18 cellular contexts compared by ENCODE assay signal in the genomic region with DNA sequence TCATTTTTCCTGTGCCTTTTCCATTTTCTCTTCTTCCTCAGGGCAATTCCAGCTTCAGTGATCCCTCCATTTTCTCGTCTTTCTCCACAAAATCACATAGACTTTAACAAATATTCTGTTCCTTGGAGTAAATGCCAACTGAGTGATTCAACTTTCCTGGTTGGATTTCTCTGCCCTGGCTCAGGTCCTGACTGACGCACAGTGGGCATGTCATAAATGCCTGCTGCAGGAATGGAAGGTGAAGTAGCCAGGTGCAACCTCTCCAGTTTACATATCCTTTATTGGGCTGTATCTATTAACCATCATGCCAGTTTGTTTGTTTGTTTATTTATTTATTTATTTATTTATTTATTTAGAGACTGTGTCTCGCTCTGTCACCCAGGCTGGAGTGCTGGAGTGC.
DNase-seq lines count a peak whose midpoint lies in the region; ATAC-seq and TF ChIP-seq lines count a peak whose summit lies in the region.
"Had no signal": no experiment of that assay in that cellular context is flagged by ENCODE, and none has a peak within 500 bp of the region (broad histone marks: within the 10 kb centered on the region; RNA-seq: fewer than 3 reads in every experiment).

No MANE protein-coding gene starts in this region.

- TF ChIP-seq CTCF in PC-3 (conservative IDR thresholded peaks at IDR 0.05; ENCODE audit: low read depth, low read length) (no peak), epithelial cell of esophagus (IDR thresholded peaks at IDR 0.05; ENCODE audit: insufficient read depth, low read depth, low read length, missing control alignments) (no peak), retinal pigment epithelial cell (conservative IDR thresholded peaks at IDR 0.05; ENCODE audit: low read depth, low read length) (no peak), right lobe of liver (IDR thresholded peaks at IDR 0.05) (no peak)

- TF ChIP-seq POLR2A in right lobe of liver (IDR thresholded peaks at IDR 0.05): no peak

- H3F3A ChIP-seq in PC-3 (ENCODE audit: low read length, unreplicated experiment): no peaks in the 10 kb centered on the region

- H3K4me2 ChIP-seq in PC-3 (ENCODE audit: low read length): peak overlapping the region; percentile 52

- no peaks in the 10 kb centered on the region for H4K20me1 ChIP-seq in PC-3 (ENCODE audit: low read length)

- WGBS in right lobe of liver (ENCODE audit: insufficient coverage, low coverage, low lambda C conversion rate, missing lambda C conversion rate): 69% methylated on average over 3 of the region's 3 CpGs

- POLR2A ChIA-PET in PC-3 (lab: Charles Lee; ENCODE audit: unreplicated experiment): no interaction called here

- H3K79me2 ChIP-seq in PC-3 (ENCODE audit: low read length): no peaks in the 10 kb centered on the region

- H3K4me1 ChIP-seq in PC-3 (ENCODE audit: insufficient read depth, low read length) (peaks cover 40% of the 10 kb centered on the region), right lobe of liver (no peaks in the 10 kb centered on the region)
- H3K4me1 ChIP-seq in effector memory CD4-positive, alpha-beta T cell (ENCODE audit: control insufficient read depth, insufficient read depth, low read length, poor library complexity, severe bottlenecking): no peaks in the 10 kb centered on the region

- H3K27me3 ChIP-seq in PC-3 (ENCODE audit: low read length) (no peaks in the 10 kb centered on the region), right lobe of liver (no peaks in the 10 kb centered on the region)
- H3K27me3 ChIP-seq in effector memory CD4-positive, alpha-beta T cell (replicated peaks; ENCODE audit: control insufficient read depth, insufficient read depth, low read length, poor library complexity, severe bottlenecking): no peaks in the 10 kb centered on the region
- H3K27me3 ChIP-seq: gastroesophageal sphincter had no signal

- H3K9ac ChIP-seq in PC-3 (ENCODE audit: low read length): peak overlapping the region; percentile 60; the same call in 1 of the 2 replicates

- peak overlapping the region; percentile 82 for H3K27ac ChIP-seq in PC-3 (ENCODE audit: low read length)
- H3K27ac ChIP-seq in effector memory CD4-positive, alpha-beta T cell (ENCODE audit: insufficient read depth, low read length, poor library complexity, severe bottlenecking): no peak overlapping the region
- H3K27ac ChIP-seq in right lobe of liver: no peak overlapping the region
- H3K27ac ChIP-seq: SK-N-MC had no signal

- no peak for ATAC-seq in PC-3
- ATAC-seq in GM19463 (IDR thresholded peaks at IDR 0.05; ENCODE audit: unreplicated experiment): no peak
- no peak for ATAC-seq in right lobe of liver
- ATAC-seq: activated naive CD4-positive, alpha-beta T cell treated with anti-CD3 and anti-CD28 coated beads, Interleukin-2, amount 50 U/mL, for 72 hours; gastroesophageal sphincter; HepG2; natural killer cell had no signal

- H3K4me3 ChIP-seq in PC-3 (ENCODE audit: low read length): no peak overlapping the region
- no peak overlapping the region for H3K4me3 ChIP-seq in epithelial cell of esophagus (ENCODE audit: low read length)
- no peak overlapping the region for H3K4me3 ChIP-seq in retinal pigment epithelial cell (ENCODE audit: low read length)
- H3K4me3 ChIP-seq in effector memory CD4-positive, alpha-beta T cell (ENCODE audit: insufficient read depth, low read depth, low read length, poor library complexity, severe bottlenecking): no peak overlapping the region
- no peak overlapping the region for H3K4me3 ChIP-seq in right lobe of liver
- H3K4me3 ChIP-seq: gastroesophageal sphincter, SK-N-MC had no signal

- BruUV-seq in PC-3 (replicated peaks; lab: Mats Ljungman, UMichigan): no TSS peak

- CTCF ChIA-PET in PC-3 (lab: Charles Lee): no interaction called here

- no peak overlapping the region for H2AFZ ChIP-seq in PC-3 (ENCODE audit: low read length)

- DNase-seq in EH (ENCODE audit: low read depth) (peak; percentile 32), PC-3 (peak; percentile 81), epithelial cell of esophagus (ENCODE audit: low read depth) (peak; percentile 63), retinal pigment epithelial cell (ENCODE audit: low read depth) (peak; percentile 20), H4 (ENCODE audit: low spot score) (no peak), right lobe of liver (no peak)
- no peak for DNase-seq in effector memory CD4-positive, alpha-beta T cell
- DNase-seq: activated CD4-positive, alpha-beta T cell treated with anti-CD3 and anti-CD28 coated beads, Interleukin-2, amount 10 ng/mL, durations not matched to agents 24 days and 14 days; mammary epithelial cell; natural killer cell; NCI-H2029; NCI-H524 treated with DMSO at 0.1 percent for 48 hours; retina had no signal

- no peaks in the 10 kb centered on the region for H3K36me3 ChIP-seq in PC-3 (ENCODE audit: low read depth, low read length)
- H3K36me3 ChIP-seq in effector memory CD4-positive, alpha-beta T cell (ENCODE audit: control insufficient read depth, insufficient read depth, low read length): no peaks in the 10 kb centered on the region
- no peaks in the 10 kb centered on the region for H3K36me3 ChIP-seq in right lobe of liver
- H3K36me3 ChIP-seq: gastroesophageal sphincter had no signal

- H3K9me2 ChIP-seq in PC-3 (replicated peaks; ENCODE audit: low read length): no peaks in the 10 kb centered on the region

- intact Hi-C loops in PC-3 (cut with micrococcal nuclease) (loop anchor here (5.0 kb wide), 3 partner anchors 39 to 244 kb away; no protein-coding TSS in a partner anchor), right lobe of liver (cut with DNase I) (no loop called here)

- no peaks in the 10 kb centered on the region for H3K9me3 ChIP-seq in PC-3 (ENCODE audit: low read length)
- no peaks in the 10 kb centered on the region for H3K9me3 ChIP-seq in effector memory CD4-positive, alpha-beta T cell (ENCODE audit: control insufficient read depth, low read length)
- no peaks in the 10 kb centered on the region for H3K9me3 ChIP-seq in right lobe of liver
- H3K9me3 ChIP-seq: gastroesophageal sphincter had no signal

Comparison
In these comparisons a context has a peak if more than half of its experiments do, and no peak if none do; other contexts are left out.
1. DNase-seq: peak in EH (single experiment), PC-3 (single experiment), epithelial cell of esophagus (single experiment) and retinal pigment epithelial cell (single experiment); none in H4 (single experiment), effector memory CD4-positive, alpha-beta T cell (0 of 3) and right lobe of liver (0 of 3).